In the genomic region with DNA sequence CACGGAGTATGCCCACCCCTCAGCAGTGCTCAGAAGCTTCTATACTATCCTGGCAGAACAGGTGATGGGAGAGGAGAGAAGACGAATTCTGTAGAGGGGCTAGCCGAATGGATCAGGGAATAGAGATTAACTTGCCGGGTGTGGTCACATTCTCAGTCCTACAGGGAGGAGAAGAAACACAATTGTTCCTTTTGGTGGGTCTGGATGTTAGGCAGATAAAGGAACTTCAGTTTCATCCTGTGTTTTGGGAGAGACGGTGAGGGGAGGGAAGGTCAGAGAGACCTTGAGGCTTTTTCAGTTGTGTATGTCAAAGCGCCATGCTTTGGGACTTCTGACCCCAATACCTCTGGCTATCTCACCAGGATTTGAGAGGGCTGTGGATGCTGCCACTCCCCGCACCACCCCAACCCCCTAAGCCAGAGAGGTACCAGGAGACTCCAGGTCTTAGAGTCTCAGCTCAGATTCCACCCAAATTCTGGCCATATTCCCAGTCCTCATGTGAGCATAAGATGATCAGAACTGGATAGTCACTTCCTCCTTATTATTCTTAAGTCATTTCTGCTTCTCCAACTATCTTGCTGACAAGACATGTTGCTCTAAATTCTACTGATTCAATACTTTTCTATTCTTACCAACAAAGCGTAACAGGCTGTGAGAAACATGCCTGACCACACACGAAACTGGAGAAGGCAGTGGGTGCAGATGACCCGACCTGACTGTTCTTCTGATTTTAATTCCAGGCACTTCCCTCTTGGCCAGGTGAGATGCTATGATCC, we compare ENCODE assay signal across 1 cellular context.
TF ChIP-seq lines count a peak whose summit lies in the region.

No MANE protein-coding gene starts in this region.

TF ChIP-seq in HepG2, 621 proteins besides CTCF, POLR2A, EP300 and RAD21 (continued from another document):
- TF ChIP-seq ZNF460 (CRISPR knock-in tag; IDR thresholded peaks at IDR 0.05; ENCODE audit: borderline replicate concordance) = no peak
- TF ChIP-seq ZEB1 (IDR thresholded peaks at IDR 0.05; ENCODE audit: insufficient replicate concordance, low read depth) = peak; percentile 15
- TF ChIP-seq HMGA1 (CRISPR knock-in tag; conservative IDR thresholded peaks at IDR 0.05) = no peak
- no peak for TF ChIP-seq CHD4 (IDR thresholded peaks at IDR 0.05; ENCODE audit: borderline replicate concordance, low read length)
- no peak for TF ChIP-seq FOXM1 (CRISPR knock-in tag; IDR thresholded peaks at IDR 0.05)
- no peak for TF ChIP-seq FOXK1 (CRISPR knock-in tag; IDR thresholded peaks at IDR 0.05; ENCODE audit: borderline replicate concordance, low read depth)
- no peak for TF ChIP-seq ZBTB4 (CRISPR knock-in tag; IDR thresholded peaks at IDR 0.05; ENCODE audit: borderline replicate concordance)
- no peak for TF ChIP-seq THAP8 (CRISPR knock-in tag; IDR thresholded peaks at IDR 0.05; ENCODE audit: borderline replicate concordance)
- TF ChIP-seq, protein P1, sequence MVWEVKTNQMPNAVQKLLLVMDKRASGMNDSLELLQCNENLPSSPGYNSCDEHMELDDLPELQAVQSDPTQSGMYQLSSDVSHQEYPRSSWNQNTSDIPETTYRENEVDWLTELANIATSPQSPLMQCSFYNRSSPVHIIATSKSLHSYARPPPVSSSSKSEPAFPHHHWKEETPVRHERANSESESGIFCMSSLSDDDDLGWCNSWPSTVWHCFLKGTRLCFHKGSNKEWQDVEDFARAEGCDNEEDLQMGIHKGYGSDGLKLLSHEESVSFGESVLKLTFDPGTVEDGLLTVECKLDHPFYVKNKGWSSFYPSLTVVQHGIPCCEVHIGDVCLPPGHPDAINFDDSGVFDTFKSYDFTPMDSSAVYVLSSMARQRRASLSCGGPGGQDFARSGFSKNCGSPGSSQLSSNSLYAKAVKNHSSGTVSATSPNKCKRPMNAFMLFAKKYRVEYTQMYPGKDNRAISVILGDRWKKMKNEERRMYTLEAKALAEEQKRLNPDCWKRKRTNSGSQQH (CRISPR knock-in tag; IDR thresholded peaks at IDR 0.05; ENCODE audit: low read depth) = 0 out of 2 replicates have a peak, but pooled peaks have one; percentile 6
- no peak for TF ChIP-seq HOXA9 (CRISPR knock-in tag; IDR thresholded peaks at IDR 0.05; ENCODE audit: borderline replicate concordance)
- TF ChIP-seq ZNF83 (CRISPR knock-in tag; IDR thresholded peaks at IDR 0.05; ENCODE audit: borderline replicate concordance) = no peak
- TF ChIP-seq, protein P2, sequence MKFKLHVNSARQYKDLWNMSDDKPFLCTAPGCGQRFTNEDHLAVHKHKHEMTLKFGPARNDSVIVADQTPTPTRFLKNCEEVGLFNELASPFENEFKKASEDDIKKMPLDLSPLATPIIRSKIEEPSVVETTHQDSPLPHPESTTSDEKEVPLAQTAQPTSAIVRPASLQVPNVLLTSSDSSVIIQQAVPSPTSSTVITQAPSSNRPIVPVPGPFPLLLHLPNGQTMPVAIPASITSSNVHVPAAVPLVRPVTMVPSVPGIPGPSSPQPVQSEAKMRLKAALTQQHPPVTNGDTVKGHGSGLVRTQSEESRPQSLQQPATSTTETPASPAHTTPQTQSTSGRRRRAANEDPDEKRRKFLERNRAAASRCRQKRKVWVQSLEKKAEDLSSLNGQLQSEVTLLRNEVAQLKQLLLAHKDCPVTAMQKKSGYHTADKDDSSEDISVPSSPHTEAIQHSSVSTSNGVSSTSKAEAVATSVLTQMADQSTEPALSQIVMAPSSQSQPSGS (CRISPR knock-in tag; IDR thresholded peaks at IDR 0.05) = no peak
- no peak for TF ChIP-seq ZNF276 (CRISPR knock-in tag; IDR thresholded peaks at IDR 0.05; ENCODE audit: low read depth)
- TF ChIP-seq NFE2L2 (IDR thresholded peaks at IDR 0.05; ENCODE audit: low read length) = no peak
- TF ChIP-seq, protein P3, sequence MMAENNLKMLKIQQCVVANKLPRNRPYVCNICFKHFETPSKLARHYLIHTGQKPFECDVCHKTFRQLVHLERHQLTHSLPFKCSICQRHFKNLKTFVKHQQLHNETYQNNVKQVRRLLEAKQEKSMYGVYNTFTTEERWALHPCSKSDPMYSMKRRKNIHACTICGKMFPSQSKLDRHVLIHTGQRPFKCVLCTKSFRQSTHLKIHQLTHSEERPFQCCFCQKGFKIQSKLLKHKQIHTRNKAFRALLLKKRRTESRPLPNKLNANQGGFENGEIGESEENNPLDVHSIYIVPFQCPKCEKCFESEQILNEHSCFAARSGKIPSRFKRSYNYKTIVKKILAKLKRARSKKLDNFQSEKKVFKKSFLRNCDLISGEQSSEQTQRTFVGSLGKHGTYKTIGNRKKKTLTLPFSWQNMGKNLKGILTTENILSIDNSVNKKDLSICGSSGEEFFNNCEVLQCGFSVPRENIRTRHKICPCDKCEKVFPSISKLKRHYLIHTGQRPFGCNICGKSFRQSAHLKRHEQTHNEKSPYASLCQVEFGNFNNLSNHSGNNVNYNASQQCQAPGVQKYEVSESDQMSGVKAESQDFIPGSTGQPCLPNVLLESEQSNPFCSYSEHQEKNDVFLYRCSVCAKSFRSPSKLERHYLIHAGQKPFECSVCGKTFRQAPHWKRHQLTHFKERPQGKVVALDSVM (CRISPR knock-in tag; IDR thresholded peaks at IDR 0.05) = no peak
- TF ChIP-seq MAFK (conservative IDR thresholded peaks at IDR 0.05 in 1 of 2, IDR thresholded peaks at IDR 0.05 in 1 of 2; ENCODE audit: low read length in 2 of 2) = peak; percentile 49 to 55; a peak in 2 of 4 replicates
- TF ChIP-seq ZBTB21 (CRISPR knock-in tag; IDR thresholded peaks at IDR 0.05) = no peak
